ENCODE assay signal across 22 cellular contexts in the genomic region with DNA sequence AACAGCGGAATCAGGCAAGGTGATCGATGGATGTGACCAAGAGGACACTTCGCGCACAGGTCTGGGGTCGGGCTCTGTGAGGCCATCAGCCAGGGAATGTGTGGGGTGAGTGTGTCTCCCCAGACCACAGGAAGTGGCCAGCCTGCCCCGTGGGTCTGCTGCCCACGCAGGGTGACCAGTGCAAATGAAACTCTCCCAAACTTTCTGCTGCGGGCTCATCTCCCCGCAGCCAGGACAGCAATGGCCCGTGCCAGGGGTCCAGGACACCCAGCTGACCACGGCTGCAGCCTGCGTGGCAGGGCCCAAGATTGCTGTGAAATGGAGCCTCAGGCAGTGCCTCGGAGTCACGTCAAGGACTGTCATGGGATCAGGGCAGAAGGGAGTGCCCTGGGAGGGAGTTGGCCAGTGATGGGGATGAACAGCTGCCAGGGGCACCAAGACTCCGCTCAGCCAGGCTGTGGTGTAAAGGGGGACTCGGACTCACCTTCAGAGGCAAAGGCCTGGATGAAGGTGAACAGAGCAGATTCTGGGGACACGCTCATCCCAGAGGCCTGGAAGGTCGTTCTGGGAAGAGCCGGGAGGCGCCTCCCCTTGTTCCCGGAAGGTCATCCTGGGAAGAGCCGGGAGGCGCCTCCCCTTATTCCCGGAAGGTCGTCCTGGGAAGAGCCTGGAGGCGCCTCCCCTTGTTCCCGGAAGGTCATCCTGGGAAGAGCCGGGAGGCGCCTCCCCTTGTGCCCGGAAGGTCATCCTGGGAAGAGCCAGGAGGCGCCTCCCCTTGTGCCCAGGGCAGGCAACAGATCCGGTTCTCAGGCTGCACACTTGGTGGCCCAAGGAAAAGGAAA.
DNase-seq lines count a peak whose midpoint lies in the region; ATAC-seq and TF ChIP-seq lines count a peak whose summit lies in the region.
"Had no signal": no experiment of that assay in that cellular context is flagged by ENCODE, and none has a peak within 500 bp of the region (broad histone marks: within the 10 kb centered on the region; RNA-seq: fewer than 3 reads in every experiment).

No MANE protein-coding gene starts in this region.

- H3K36me3 Mint-ChIP-seq in activated T-cell treated with anti-CD3 and anti-CD28 coated beads, Interleukin-2, amount 50 U/mL, for 24 hours (ENCODE audit: low read depth), result peaks cover 58% of the 10 kb centered on the region
- H3K36me3 Mint-ChIP-seq in activated T-cell treated with anti-CD3 and anti-CD28 coated beads, Interleukin-2, amount 50 U/mL, for 4 hours (ENCODE audit: insufficient read depth), result peaks cover 2% of the 10 kb centered on the region
- no peaks in the 10 kb centered on the region for H3K36me3 Mint-ChIP-seq in neural crest cell (ENCODE audit: low read depth)
- H3K36me3 Mint-ChIP-seq: naive B cell had no signal

- TF ChIP-seq POLR2A in adrenal gland (IDR thresholded peaks at IDR 0.05) (no peak), transverse colon (IDR thresholded peaks at IDR 0.05) (no peak)

- no peak overlapping the region for H3K4me3 ChIP-seq in adrenal gland
- H3K4me3 ChIP-seq in transverse colon, result no peak overlapping the region
- H3K4me3 ChIP-seq: prostate gland, thyroid gland had no signal

- no peak overlapping the region for H3K27ac Mint-ChIP-seq in activated T-cell treated with anti-CD3 and anti-CD28 coated beads, Interleukin-2, amount 50 U/mL, for 24 hours
- H3K27ac Mint-ChIP-seq in neural crest cell (ENCODE audit: unreplicated experiment), result peak overlapping the region; percentile 75
- H3K27ac Mint-ChIP-seq: activated CD4-positive, alpha-beta T cell treated with anti-CD3 and anti-CD28 coated beads, Interleukin-2, amount 10 ng/mL, durations not matched to agents 24 days and 14 days had no signal

- H3K27me3 ChIP-seq in adrenal gland (no peaks in the 10 kb centered on the region), transverse colon (no peaks in the 10 kb centered on the region)
- H3K27me3 ChIP-seq: BE2C, thyroid gland had no signal

- TF ChIP-seq EP300 in transverse colon (IDR thresholded peaks at IDR 0.05; ENCODE audit: low read depth), result no peak

- H3K9me3 ChIP-seq in adrenal gland (replicated peaks in 1 of 3) (no peaks in the 10 kb centered on the region), transverse colon (no peaks in the 10 kb centered on the region)
- H3K9me3 ChIP-seq: BE2C, prostate gland, thyroid gland had no signal

- H3K9me3 Mint-ChIP-seq in activated T-cell treated with anti-CD3 and anti-CD28 coated beads, Interleukin-2, amount 50 U/mL, for 24 hours, result no peaks in the 10 kb centered on the region
- no peaks in the 10 kb centered on the region for H3K9me3 Mint-ChIP-seq in activated T-cell treated with anti-CD3 and anti-CD28 coated beads, Interleukin-2, amount 50 U/mL, for 4 hours
- peaks cover 3% of the 10 kb centered on the region for H3K9me3 Mint-ChIP-seq in neural crest cell
- H3K9me3 Mint-ChIP-seq: activated CD4-positive, alpha-beta T cell treated with anti-CD3 and anti-CD28 coated beads, Interleukin-2, amount 10 ng/mL, durations not matched to agents 24 days and 14 days had no signal

- ATAC-seq in activated T-cell treated with anti-CD3 and anti-CD28 coated beads, Interleukin-2, amount 50 U/mL, for 4 hours, result no peak
- ATAC-seq in GM19324 (IDR thresholded peaks at IDR 0.05; ENCODE audit: low FRiP score, unreplicated experiment), result no peak

- H3K4me1 ChIP-seq in adrenal gland (replicated peaks in 1 of 2) (no peaks in the 10 kb centered on the region), transverse colon (no peaks in the 10 kb centered on the region)
- H3K4me1 ChIP-seq: BE2C, prostate gland, thyroid gland had no signal

- intact Hi-C loops in adrenal gland (cut with DNase I) (no loop called here), transverse colon (cut with DNase I; ENCODE audit: low total_unique reads) (no loop called here)

- peak; percentile 17 for DNase-seq in activated T-cell treated with anti-CD3 and anti-CD28 coated beads, Interleukin-2, amount 50 U/mL, for 24 hours
- DNase-seq in activated T-cell treated with anti-CD3 and anti-CD28 coated beads, Interleukin-2, amount 50 U/mL, for 4 hours, result no peak
- peak in 5 of 7 donors; percentile 13 to 58 (median 39) for DNase-seq in adrenal gland
- DNase-seq in neural crest cell (ENCODE audit: low read depth, low spot score), result no peak
- peak; percentile 2 for DNase-seq in transverse colon
- DNase-seq in DMS114 treated with DMSO at 0.1 percent for 48 hours (lab: John Stamatoyannopoulos, UW; ENCODE audit: unreplicated experiment), result no peak
- no peak for DNase-seq in T-helper 2 cell
- DNase-seq: activated CD4-positive, alpha-beta T cell treated with anti-CD3 and anti-CD28 coated beads, Interleukin-2, amount 10 ng/mL, durations not matched to agents 24 days and 14 days; BE2C; Calu3; cerebellar nuclear complex; effector CD8-positive, alpha-beta T cell; Kasumi-1; naive B cell; NCI-H1092 treated with DMSO at 0.1 percent for 48 hours; NCI-H2081; NCI-H524; RPMI8226; stimulated activated CD4-positive, alpha-beta T cell treated with anti-CD3 and anti-CD28 coated beads, Interleukin-12 subunit alpha, Interleukin-12 subunit beta, amount 100 ng/mL, for 4 hours; thyroid gland had no signal

- 66 to 72% (median 69%) methylated on average over 21 to 32 of the region's 32 CpGs for WGBS in adrenal gland, 4 donors
- 65 to 80% methylated on average over 3 to 22 of the region's 32 CpGs for WGBS in transverse colon (ENCODE audit: low coverage in 1 of 2), 2 donors

- TF ChIP-seq CTCF in adrenal gland (IDR thresholded peaks at IDR 0.05) (no peak), neural crest cell (conservative IDR thresholded peaks at IDR 0.05) (no peak), transverse colon (IDR thresholded peaks at IDR 0.05) (no peak)

- H3K27ac ChIP-seq in adrenal gland, result peak overlapping the region in 1 of 5 donors; percentile 74
- H3K27ac ChIP-seq in transverse colon, result no peak overlapping the region
- H3K27ac ChIP-seq: prostate gland had no signal

- H3K27me3 Mint-ChIP-seq in activated T-cell treated with anti-CD3 and anti-CD28 coated beads, Interleukin-2, amount 50 U/mL, for 24 hours, result no peaks in the 10 kb centered on the region
- no peaks in the 10 kb centered on the region for H3K27me3 Mint-ChIP-seq in activated T-cell treated with anti-CD3 and anti-CD28 coated beads, Interleukin-2, amount 50 U/mL, for 4 hours (ENCODE audit: low read depth)
- no peaks in the 10 kb centered on the region for H3K27me3 Mint-ChIP-seq in neural crest cell (ENCODE audit: low read depth)
- H3K27me3 Mint-ChIP-seq: activated CD4-positive, alpha-beta T cell treated with anti-CD3 and anti-CD28 coated beads, Interleukin-2, amount 10 ng/mL, durations not matched to agents 24 days and 14 days; naive B cell had no signal

- no peaks in the 10 kb centered on the region for H3K36me3 ChIP-seq in adrenal gland (replicated peaks in 1 of 2)
- H3K36me3 ChIP-seq in transverse colon, result no peaks in the 10 kb centered on the region
- H3K36me3 ChIP-seq: BE2C, prostate gland, thyroid gland had no signal

- in situ Hi-C loops in transverse colon (cut with MboI; ENCODE audit: low pct_ligation_motif_present in 1 of 4, low pct_unique_long_range_greater_than_20kb in 1 of 4, low sequenced_read_pairs in 3 of 4), result no loop called here

- H3K4me1 Mint-ChIP-seq in activated T-cell treated with anti-CD3 and anti-CD28 coated beads, Interleukin-2, amount 50 U/mL, for 24 hours (ENCODE audit: low read depth), result peaks cover 1% of the 10 kb centered on the region
- no peaks in the 10 kb centered on the region for H3K4me1 Mint-ChIP-seq in activated T-cell treated with anti-CD3 and anti-CD28 coated beads, Interleukin-2, amount 50 U/mL, for 4 hours (ENCODE audit: low read depth)
- H3K4me1 Mint-ChIP-seq in neural crest cell, result no peaks in the 10 kb centered on the region
- H3K4me1 Mint-ChIP-seq: activated CD4-positive, alpha-beta T cell treated with anti-CD3 and anti-CD28 coated beads, Interleukin-2, amount 10 ng/mL, durations not matched to agents 24 days and 14 days had no signal

- no peak overlapping the region for H3K4me3 Mint-ChIP-seq in activated T-cell treated with anti-CD3 and anti-CD28 coated beads, Interleukin-2, amount 50 U/mL, for 24 hours
- H3K4me3 Mint-ChIP-seq in activated T-cell treated with anti-CD3 and anti-CD28 coated beads, Interleukin-2, amount 50 U/mL, for 4 hours, result no peak overlapping the region
- no peak overlapping the region for H3K4me3 Mint-ChIP-seq in neural crest cell
- H3K4me3 Mint-ChIP-seq: activated CD4-positive, alpha-beta T cell treated with anti-CD3 and anti-CD28 coated beads, Interleukin-2, amount 10 ng/mL, durations not matched to agents 24 days and 14 days had no signal

Comparison
In these comparisons a context has a peak if more than half of its experiments do, and no peak if none do; other contexts are left out.
1. DNase-seq: peak in activated T-cell treated with anti-CD3 and anti-CD28 coated beads, Interleukin-2, amount 50 U/mL, for 24 hours (single experiment), adrenal gland (5 of 7) and transverse colon (single experiment); none in activated T-cell treated with anti-CD3 and anti-CD28 coated beads, Interleukin-2, amount 50 U/mL, for 4 hours (single experiment), neural crest cell (single experiment), DMS114 treated with DMSO at 0.1 percent for 48 hours (single experiment) and T-helper 2 cell (0 of 5).